ENCODE assay signal across 12 cellular contexts in the genomic region with DNA sequence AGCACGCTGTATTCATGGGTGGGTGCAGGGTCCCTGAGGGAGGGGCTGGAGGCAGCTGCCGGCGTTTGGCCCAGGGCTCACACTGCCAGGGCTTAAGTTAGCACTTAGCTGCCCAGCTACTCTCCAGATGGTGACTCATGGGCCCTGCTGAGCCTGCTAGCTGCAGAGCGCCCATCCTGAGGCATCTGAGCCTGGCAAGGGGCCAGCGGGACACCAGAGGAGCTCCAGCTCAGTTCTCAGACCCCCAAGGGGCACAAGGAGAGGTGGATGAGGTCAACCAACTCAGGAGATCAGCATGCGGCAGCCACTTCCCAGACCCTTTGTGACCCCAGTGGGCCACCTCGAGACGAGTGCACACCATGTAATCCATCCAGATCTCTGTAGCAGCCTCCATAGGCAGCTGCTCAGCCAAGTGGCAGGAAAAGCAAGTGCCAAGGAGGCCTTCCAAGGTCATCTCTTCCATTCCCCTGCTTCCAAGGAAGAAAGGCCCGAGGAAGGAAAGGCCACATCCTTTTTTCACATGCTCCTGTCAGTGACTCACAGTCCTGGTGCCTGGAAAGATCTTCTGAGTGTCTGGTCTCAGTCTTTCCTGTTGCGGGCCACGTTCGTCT. TPM values are rescaled to one million over a fixed set of nuclear protein-coding genes. Genes with fewer than 3 reads are reported as not detected.
A peak's percentile ranks its signal among the peaks of the same experiment; 100 is the strongest.
DNase-seq lines count a peak whose midpoint lies in the region; ATAC-seq, FAIRE-seq and TF ChIP-seq lines count a peak whose summit lies in the region.
"Had no signal": no experiment of that assay in that cellular context is flagged by ENCODE, and none has a peak within 500 bp of the region (broad histone marks: within the 10 kb centered on the region; RNA-seq: fewer than 3 reads in every experiment).

No MANE protein-coding gene starts in this region.

- H3K36me3 Mint-ChIP-seq in astrocyte (ENCODE audit: low read depth, unreplicated experiment) = peaks cover 7% of the 10 kb centered on the region
- H3K36me3 Mint-ChIP-seq in activated T-cell treated with anti-CD3 and anti-CD28 coated beads, Interleukin-2, amount 50 U/mL, for 4 hours (ENCODE audit: insufficient read depth) = peaks cover 8% of the 10 kb centered on the region

- H3K79me2 ChIP-seq in astrocyte (ENCODE audit: insufficient read depth, low read length) = no peaks in the 10 kb centered on the region

- H2AFZ ChIP-seq in astrocyte (ENCODE audit: low read depth, low read length) = no peak overlapping the region

- H3K27me3 ChIP-seq in astrocyte (ENCODE audit: insufficient read depth, low read length) (no peaks in the 10 kb centered on the region), upper lobe of right lung (no peaks in the 10 kb centered on the region)

- peaks cover 72% of the 10 kb centered on the region for H3K4me1 Mint-ChIP-seq in astrocyte (ENCODE audit: low read depth, unreplicated experiment)
- H3K4me1 Mint-ChIP-seq in activated T-cell treated with anti-CD3 and anti-CD28 coated beads, Interleukin-2, amount 50 U/mL, for 4 hours (ENCODE audit: low read depth) = no peaks in the 10 kb centered on the region

- peak overlapping the region; percentile 48 for H3K9ac ChIP-seq in astrocyte (ENCODE audit: low read length)

- H4K20me1 ChIP-seq in astrocyte (ENCODE audit: insufficient read depth, low read length) = peaks cover 7% of the 10 kb centered on the region

- peak; percentile 60 for ATAC-seq in left ventricle myocardium superior
- ATAC-seq in upper lobe of right lung = peak; percentile 2
- no peak for ATAC-seq in GM18511 (IDR thresholded peaks at IDR 0.05; ENCODE audit: unreplicated experiment)
- ATAC-seq in GM21390 (IDR thresholded peaks at IDR 0.05; ENCODE audit: unreplicated experiment) = no peak
- ATAC-seq in activated T-cell treated with anti-CD3 and anti-CD28 coated beads, Interleukin-2, amount 50 U/mL, for 4 hours = no peak

- H3K4me3 ChIP-seq in astrocyte (ENCODE audit: insufficient read depth, low read depth, low read length) (no peak overlapping the region), upper lobe of right lung (no peak overlapping the region)

- H3K27me3 Mint-ChIP-seq in astrocyte (ENCODE audit: low read depth, unreplicated experiment) = no peaks in the 10 kb centered on the region
- H3K27me3 Mint-ChIP-seq in activated T-cell treated with anti-CD3 and anti-CD28 coated beads, Interleukin-2, amount 50 U/mL, for 4 hours (ENCODE audit: low read depth) = no peaks in the 10 kb centered on the region
- H3K27me3 Mint-ChIP-seq: dendritic cell treated with granulocyte-macrophage colony-stimulating factor and Interleukin-4, amounts not matched to agents 40 ng/mL and 50 ng/mL, for 4 days; naive B cell had no signal

- peak; percentile 83 for FAIRE-seq in astrocyte (lab: Jason Lieb, UNC)

- no peaks in the 10 kb centered on the region for H3K9me3 ChIP-seq in astrocyte (ENCODE audit: insufficient read depth, low read depth, low read length)
- no peaks in the 10 kb centered on the region for H3K9me3 ChIP-seq in upper lobe of right lung

- H3K36me3 ChIP-seq in astrocyte (ENCODE audit: insufficient read depth, low read length) (no peaks in the 10 kb centered on the region), upper lobe of right lung (peaks cover 17% of the 10 kb centered on the region)

- peak overlapping the region; percentile 93 for H3K27ac Mint-ChIP-seq in astrocyte (ENCODE audit: unreplicated experiment)
- H3K27ac Mint-ChIP-seq: dendritic cell treated with granulocyte-macrophage colony-stimulating factor and Interleukin-4, amounts not matched to agents 40 ng/mL and 50 ng/mL, for 4 days had no signal

- H3K27ac ChIP-seq in astrocyte (ENCODE audit: low read depth, low read length) (peak overlapping the region; percentile 63), upper lobe of right lung (no peak overlapping the region)
- H3K27ac ChIP-seq: 22Rv1 had no signal

- peak; percentile 51 for DNase-seq in DMS53 (lab: John Stamatoyannopoulos, UW)
- no peak for DNase-seq in DMS53 treated with DMSO at 0.1 percent for 48 hours (lab: John Stamatoyannopoulos, UW; ENCODE audit: unreplicated experiment)
- peak; percentile 88 for DNase-seq in astrocyte (ENCODE audit: low read depth)
- peak; percentile 74 for DNase-seq in left ventricle myocardium superior
- DNase-seq in upper lobe of right lung = no peak
- no peak for DNase-seq in activated T-cell treated with anti-CD3 and anti-CD28 coated beads, Interleukin-2, amount 50 U/mL, for 4 hours
- DNase-seq: activated CD4-positive, alpha-beta T cell treated with anti-CD3 and anti-CD28 coated beads for 4 hours; naive B cell had no signal

- intact Hi-C loops in left ventricle myocardium superior (cut with micrococcal nuclease) (no loop called here), upper lobe of right lung (cut with DNase I) (no loop called here)

- H3K4me1 ChIP-seq in astrocyte (ENCODE audit: insufficient read depth, low read length) (peaks cover 37% of the 10 kb centered on the region), upper lobe of right lung (peaks cover 23% of the 10 kb centered on the region)

- H3K4me3 Mint-ChIP-seq in astrocyte (ENCODE audit: unreplicated experiment) = peak overlapping the region; percentile 22
- no peak overlapping the region for H3K4me3 Mint-ChIP-seq in activated T-cell treated with anti-CD3 and anti-CD28 coated beads, Interleukin-2, amount 50 U/mL, for 4 hours
- H3K4me3 Mint-ChIP-seq: dendritic cell treated with granulocyte-macrophage colony-stimulating factor and Interleukin-4, amounts not matched to agents 40 ng/mL and 50 ng/mL, for 4 days; naive B cell had no signal

- TF ChIP-seq CTCF in astrocyte (IDR thresholded peaks at IDR 0.05; ENCODE audit: insufficient read depth, low read depth, low read length) = no peak
- no peak for TF ChIP-seq CTCF in upper lobe of right lung (IDR thresholded peaks at IDR 0.05)

- peaks cover 2% of the 10 kb centered on the region for H3K9me3 Mint-ChIP-seq in astrocyte (ENCODE audit: unreplicated experiment)
- H3K9me3 Mint-ChIP-seq in activated T-cell treated with anti-CD3 and anti-CD28 coated beads, Interleukin-2, amount 50 U/mL, for 4 hours = no peaks in the 10 kb centered on the region
- H3K9me3 Mint-ChIP-seq: dendritic cell treated with granulocyte-macrophage colony-stimulating factor and Interleukin-4, amounts not matched to agents 40 ng/mL and 50 ng/mL, for 4 days had no signal

- H3K4me2 ChIP-seq in astrocyte (ENCODE audit: low read length) = peak overlapping the region; percentile 63

RNA-seq across cellular contexts. Expression of a gene that starts 35.3 kb away (rescaled TPM):
- total RNA-seq in astrocyte (41.9 and 43.7 TPM in 2 replicates), left ventricle myocardium superior (16.8 TPM), upper lobe of right lung (29.9 TPM)
- 10 to 100 TPM; 23.0 to 38.6 (median 28.2) TPM for total RNA-seq in activated T-cell treated with anti-CD3 and anti-CD28 coated beads, Interleukin-2, amount 50 U/mL, for 4 hours

RNA-seq across cellular contexts. Expression of a gene that starts 56.8 kb away (rescaled TPM):
- total RNA-seq in astrocyte (144 and 167 TPM in 2 replicates), left ventricle myocardium superior (1.3 TPM), upper lobe of right lung (11.0 TPM)
- total RNA-seq in activated T-cell treated with anti-CD3 and anti-CD28 coated beads, Interleukin-2, amount 50 U/mL, for 4 hours = under 1 TPM in 1 of 3 donors, not detected in 2; 0.49 TPM

Comparison
In these comparisons a context has a peak if more than half of its experiments do, and no peak if none do; other contexts are left out.
1. DNase-seq: peak in DMS53 (single experiment), astrocyte (single experiment) and left ventricle myocardium superior (single experiment); none in DMS53 treated with DMSO at 0.1 percent for 48 hours (single experiment), upper lobe of right lung (single experiment) and activated T-cell treated with anti-CD3 and anti-CD28 coated beads, Interleukin-2, amount 50 U/mL, for 4 hours (single experiment).
2. ATAC-seq: peak in left ventricle myocardium superior (single experiment) and upper lobe of right lung (single experiment); none in GM18511 (single experiment), GM21390 (single experiment) and activated T-cell treated with anti-CD3 and anti-CD28 coated beads, Interleukin-2, amount 50 U/mL, for 4 hours (0 of 2).
3. RNA of a gene that starts 56.8 kb away (total RNA-seq): 144 to 167 TPM in astrocyte; 11.0 TPM in upper lobe of right lung (single experiment), 1.3 TPM in left ventricle myocardium superior (single experiment) and 0.49 TPM in activated T-cell treated with anti-CD3 and anti-CD28 coated beads, Interleukin-2, amount 50 U/mL, for 4 hours; every median in the first group is over 10 times any median in the second.